1 cellular context compared by ENCODE assay signal in genomic region chr6:155274106-155274505, GRCh38.
TF ChIP-seq lines count a peak whose summit lies in the region.

No MANE protein-coding gene starts in this region.

TF ChIP-seq in GM23338, 12 proteins besides CTCF, POLR2A, EP300 and RAD21 (continued from another document):
- no peak for TF ChIP-seq REST (IDR thresholded peaks at IDR 0.05; ENCODE audit: unreplicated experiment)
- TF ChIP-seq CREB1 (CRISPR knock-in tag; IDR thresholded peaks at IDR 0.05; ENCODE audit: low read depth), result no peak
- TF ChIP-seq ZNF331 (CRISPR knock-in tag; IDR thresholded peaks at IDR 0.05; ENCODE audit: low read depth), result no peak
- no peak for TF ChIP-seq JUNB (IDR thresholded peaks at IDR 0.05; ENCODE audit: unreplicated experiment)
- no peak for TF ChIP-seq ZNF114 (CRISPR knock-in tag; IDR thresholded peaks at IDR 0.05)
- TF ChIP-seq ETS1 (IDR thresholded peaks at IDR 0.05), result no peak
- TF ChIP-seq STAT1 (IDR thresholded peaks at IDR 0.05; ENCODE audit: unreplicated experiment), result no peak
- no peak for TF ChIP-seq EZH2 (IDR thresholded peaks at IDR 0.05; ENCODE audit: low read depth, unreplicated experiment)
- TF ChIP-seq ZNF462 (CRISPR knock-in tag; IDR thresholded peaks at IDR 0.05), result no peak
- no peak for TF ChIP-seq POLR2AphosphoS5 (IDR thresholded peaks at IDR 0.05; ENCODE audit: low read depth)
- no peak for TF ChIP-seq EZH2phosphoT487 (IDR thresholded peaks at IDR 0.05; ENCODE audit: unreplicated experiment)
